In genomic region chr4:127809173-127809800, GRCh38 we compare ENCODE assay signal across 14 cellular contexts. TPM values are rescaled to one million over a fixed set of nuclear protein-coding genes. Genes with fewer than 3 reads are reported as not detected.
A peak's percentile ranks its signal among the peaks of the same experiment; 100 is the strongest.
DNase-seq lines count a peak whose midpoint lies in the region; ATAC-seq and TF ChIP-seq lines count a peak whose summit lies in the region.
"Had no signal": no experiment of that assay in that cellular context is flagged by ENCODE, and none has a peak within 500 bp of the region (broad histone marks: within the 10 kb centered on the region; RNA-seq: fewer than 3 reads in every experiment).

No MANE protein-coding gene starts in this region.

- H3K27me3 ChIP-seq in OCI-LY3 (ENCODE audit: low read depth, low read length) (no peaks in the 10 kb centered on the region), mesendoderm (ENCODE audit: insufficient read depth, low read length, poor library complexity) (no peaks in the 10 kb centered on the region)
- H3K27me3 ChIP-seq: ovary had no signal

- no peak overlapping the region for H4K5ac ChIP-seq in mesendoderm (ENCODE audit: low read length)

- H3K4me1 ChIP-seq in OCI-LY3 (ENCODE audit: low read length) (peaks cover 7% of the 10 kb centered on the region; the same call in 1 of the 2 replicates), mesendoderm (ENCODE audit: control insufficient read depth, low read depth, low read length) (no peaks in the 10 kb centered on the region)

- DNase-seq in GM12865 (ENCODE audit: low read depth) (peak; percentile 3), ecto neural progenitor cell (ENCODE audit: low spot score) (peak; percentile 44), mesendoderm (peak; percentile 22), pons (ENCODE audit: low spot score) (no peak), T-helper 1 cell (no peak)
- DNase-seq in stimulated activated CD4-positive, alpha-beta T cell treated with anti-CD3 and anti-CD28 coated beads, Interleukin-12 subunit alpha, Interleukin-12 subunit beta, amount 100 ng/mL, for 4 hours = no peak
- DNase-seq: activated T-cell treated with anti-CD3 and anti-CD28 coated beads, Interleukin-2, amount 50 U/mL, for 24 hours; amygdala; CD8-positive, alpha-beta T cell; OCI-M1; ovary had no signal

- H3K36me3 ChIP-seq in OCI-LY3 (replicated peaks; ENCODE audit: low read depth, low read length) (no peaks in the 10 kb centered on the region), mesendoderm (ENCODE audit: control insufficient read depth, insufficient read depth, low read length) (no peaks in the 10 kb centered on the region)
- H3K36me3 ChIP-seq: ovary, thoracic aorta had no signal

- H3K9ac ChIP-seq in OCI-LY3 (ENCODE audit: low read length) = no peak overlapping the region
- H3K9ac ChIP-seq in mesendoderm (ENCODE audit: low read length) = no peak overlapping the region

- no peak overlapping the region for H3K27ac ChIP-seq in OCI-LY3 (ENCODE audit: low read length)
- H3K27ac ChIP-seq in mesendoderm (ENCODE audit: low read depth, low read length) = no peak overlapping the region
- H3K27ac ChIP-seq: ovary, thoracic aorta had no signal

- no peak for ATAC-seq in GM21381 (IDR thresholded peaks at IDR 0.05; ENCODE audit: unreplicated experiment)
- ATAC-seq: CD8-positive, alpha-beta T cell had no signal

- H4K20me1 ChIP-seq in OCI-LY3 (ENCODE audit: insufficient read depth, low read length) = no peaks in the 10 kb centered on the region

- H2AFZ ChIP-seq in OCI-LY3 (ENCODE audit: low read depth, low read length) = 0 out of 2 replicates have a peak overlapping the region, but pooled peaks have one; percentile 6

- no peak overlapping the region for H3K18ac ChIP-seq in mesendoderm (ENCODE audit: low read length)

- TF ChIP-seq CTCF in GM12865 (IDR thresholded peaks at IDR 0.05; ENCODE audit: insufficient read depth, low read depth, low read length, missing control alignments) (no peak), OCI-LY3 (IDR thresholded peaks at IDR 0.05; ENCODE audit: low read depth, low read length) (peak; percentile 33)

- no peak overlapping the region for H3K23ac ChIP-seq in mesendoderm (ENCODE audit: low read length)

- H3K79me1 ChIP-seq in mesendoderm (ENCODE audit: low read length) = no peaks in the 10 kb centered on the region

- H3K4me3 ChIP-seq in GM12865 (ENCODE audit: low read depth, low read length) = no peak overlapping the region
- H3K4me3 ChIP-seq in OCI-LY3 (ENCODE audit: low read length) = no peak overlapping the region
- no peak overlapping the region for H3K4me3 ChIP-seq in mesendoderm (ENCODE audit: low read length)
- H3K4me3 ChIP-seq: ovary, thoracic aorta had no signal

- no CpG with 5 or more reads among the region's 6 CpGs for WGBS in mesendoderm (ENCODE audit: extremely low coverage, insufficient coverage, low lambda C conversion rate)

- no peak overlapping the region for H2BK120ac ChIP-seq in mesendoderm (ENCODE audit: low read depth, low read length)

- H3K9me3 ChIP-seq in OCI-LY3 (ENCODE audit: insufficient read depth, low read length) = no peaks in the 10 kb centered on the region
- H3K9me3 ChIP-seq: ovary, thoracic aorta had no signal

- H2AK5ac ChIP-seq in mesendoderm (ENCODE audit: low read length) = no peak overlapping the region

- no peak overlapping the region for H4K8ac ChIP-seq in mesendoderm (ENCODE audit: low read depth, low read length)

- no peak overlapping the region for H2BK5ac ChIP-seq in mesendoderm (ENCODE audit: low read length)

- no peak overlapping the region for H3K56ac ChIP-seq in mesendoderm (ENCODE audit: low read length)

- H2BK15ac ChIP-seq in mesendoderm (replicated peaks; ENCODE audit: low read depth) = no peak overlapping the region

- no peaks in the 10 kb centered on the region for H3K79me2 ChIP-seq in OCI-LY3 (ENCODE audit: low read length)
- no peaks in the 10 kb centered on the region for H3K79me2 ChIP-seq in mesendoderm (ENCODE audit: control insufficient read depth, insufficient read depth, low read length)

- H3K4me2 ChIP-seq in OCI-LY3 (ENCODE audit: low read length) (peak overlapping the region; percentile 23), mesendoderm (ENCODE audit: low read length) (no peak overlapping the region)

- H3K4ac ChIP-seq in mesendoderm (ENCODE audit: low read depth, low read length) = no peak overlapping the region

RNA-seq across cellular contexts. Expression of gene HSPA4L, which starts 27.2 kb away (rescaled TPM):
- polyA plus RNA-seq in mesendoderm (2013, experiment 1 of 2) = 1.9 TPM
- 2.0 TPM for polyA plus RNA-seq in mesendoderm (2013, experiment 2 of 2)

Comparison
In these comparisons a context has a peak if more than half of its experiments do, and no peak if none do; other contexts are left out.
1. DNase-seq: peak in GM12865 (single experiment), ecto neural progenitor cell (single experiment) and mesendoderm (single experiment); none in pons (single experiment), stimulated activated CD4-positive, alpha-beta T cell treated with anti-CD3 and anti-CD28 coated beads, Interleukin-12 subunit alpha, Interleukin-12 subunit beta, amount 100 ng/mL, for 4 hours (single experiment) and T-helper 1 cell (0 of 5).